ENCODE assay signal across 1 cellular context in genomic region chr3:167653750-167654149, GRCh38.
TF ChIP-seq lines count a peak whose summit lies in the region.

TSS of gene WDR49 (minus strand) at chr3:167653942. CDS start at chr3:167653425, 517 bp downstream.

TF ChIP-seq in WTC11, 78 proteins besides CTCF, POLR2A, EP300 and RAD21 (continued from another document):
- TF ChIP-seq ATF6 (CRISPR knock-in tag; IDR thresholded peaks at IDR 0.05) (no peak), ATF1 (CRISPR knock-in tag; IDR thresholded peaks at IDR 0.05) (no peak), TCF7 (CRISPR knock-in tag; IDR thresholded peaks at IDR 0.05; ENCODE audit: low read depth) (no peak), IRF2 (CRISPR knock-in tag; IDR thresholded peaks at IDR 0.05; ENCODE audit: borderline replicate concordance, low read depth) (no peak), NR2C2 (CRISPR knock-in tag; IDR thresholded peaks at IDR 0.05) (no peak), FOXP4 (CRISPR knock-in tag; IDR thresholded peaks at IDR 0.05) (no peak), ZMAT4 (CRISPR knock-in tag; IDR thresholded peaks at IDR 0.05) (no peak), GABPB1 (CRISPR knock-in tag; IDR thresholded peaks at IDR 0.05) (no peak), GTF2I (CRISPR knock-in tag; conservative IDR thresholded peaks at IDR 0.05) (no peak), ZNF423 (CRISPR knock-in tag; IDR thresholded peaks at IDR 0.05) (no peak), ZNF232 (CRISPR knock-in tag; IDR thresholded peaks at IDR 0.05) (no peak)
